1 cellular context compared by ENCODE assay signal in the genomic region with DNA sequence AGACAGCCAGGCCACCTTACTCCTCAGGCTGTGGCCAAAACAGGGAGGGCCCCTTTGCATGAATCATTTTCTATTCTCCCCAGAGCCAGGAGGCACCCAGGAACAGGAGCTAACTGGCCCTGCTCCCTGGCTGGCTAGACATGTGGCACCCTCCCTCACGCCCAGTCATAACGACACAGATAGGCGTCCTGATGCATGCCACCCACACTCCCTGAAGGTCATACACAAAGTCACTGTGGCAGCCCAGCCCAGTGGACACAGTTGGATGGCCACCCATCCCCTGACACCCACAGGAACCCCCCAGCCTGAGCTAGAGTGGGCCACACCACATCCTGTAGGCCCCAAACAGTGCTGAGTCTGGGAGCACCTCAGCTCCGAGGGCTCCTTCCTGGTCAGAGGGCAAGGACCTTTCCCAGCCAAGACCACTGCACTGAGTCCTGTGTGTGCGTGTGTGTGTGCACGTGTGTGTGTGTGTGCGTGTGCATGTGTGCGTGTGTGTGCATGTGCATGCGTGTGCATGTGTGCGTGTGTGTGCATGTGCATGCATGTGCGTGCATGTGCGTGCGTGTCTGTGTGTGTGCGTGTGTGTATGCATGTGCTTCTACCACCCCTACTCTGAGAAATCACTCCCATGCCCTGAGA.
A peak's percentile ranks its signal among the peaks of the same experiment; 100 is the strongest.
TF ChIP-seq lines count a peak whose summit lies in the region.

No MANE protein-coding gene starts in this region.

TF ChIP-seq in HEK293, 187 proteins besides CTCF, POLR2A, EP300 and RAD21 (continued from another document):
- TF ChIP-seq ZNF449 (tag by site-specific recombination; IDR thresholded peaks at IDR 0.05) (no peak), ZNF350 (tag by site-specific recombination; IDR thresholded peaks at IDR 0.05) (no peak), ZNF843 (tag by site-specific recombination; IDR thresholded peaks at IDR 0.05) (no peak), BCL11A (tag by site-specific recombination; IDR thresholded peaks at IDR 0.05; ENCODE audit: low read depth) (no peak), PRDM2 (tag by site-specific recombination; IDR thresholded peaks at IDR 0.05; ENCODE audit: borderline replicate concordance) (no peak), KLF17 (tag by site-specific recombination; IDR thresholded peaks at IDR 0.05) (no peak), YY1 (tag by site-specific recombination; IDR thresholded peaks at IDR 0.05) (no peak), KLF9 (tag by site-specific recombination; IDR thresholded peaks at IDR 0.05; ENCODE audit: low read depth) (no peak), ZNF211 (tag by site-specific recombination; IDR thresholded peaks at IDR 0.05; ENCODE audit: low read depth) (no peak), GLIS2 (tag by site-specific recombination; IDR thresholded peaks at IDR 0.05) (peak; percentile 23; the same call in 1 of the 2 replicates), ZNF366 (tag by site-specific recombination; conservative IDR thresholded peaks at IDR 0.05) (no peak), ZNF146 (tag by site-specific recombination; IDR thresholded peaks at IDR 0.05) (no peak), ZNF473 (tag by site-specific recombination; IDR thresholded peaks at IDR 0.05) (no peak)
